In the genomic region with DNA sequence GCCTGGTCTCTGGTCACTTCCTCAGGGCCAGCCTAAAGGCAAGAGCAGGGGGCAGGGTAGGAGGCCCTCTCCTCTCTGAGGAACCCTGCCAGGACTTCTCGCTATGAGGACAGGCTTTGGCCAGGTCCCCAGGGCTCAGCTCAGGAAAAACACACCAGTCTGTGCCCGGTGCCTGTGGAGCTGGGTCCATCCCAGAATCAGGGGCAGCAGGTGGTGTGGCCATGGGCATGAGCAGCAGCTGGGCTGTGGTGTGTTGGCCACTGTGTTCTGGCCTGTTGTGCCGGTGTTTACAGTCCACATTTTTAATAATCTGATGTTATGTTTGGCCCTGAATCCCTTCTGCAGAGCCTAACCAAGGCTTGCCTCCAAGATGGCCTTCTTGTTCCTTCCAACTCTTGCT, we compare ENCODE assay signal across 19 cellular contexts.
DNase-seq lines count a peak whose midpoint lies in the region; ATAC-seq and TF ChIP-seq lines count a peak whose summit lies in the region.
"Had no signal": no experiment of that assay in that cellular context is flagged by ENCODE, and none has a peak within 500 bp of the region (broad histone marks: within the 10 kb centered on the region; RNA-seq: fewer than 3 reads in every experiment).

No MANE protein-coding gene starts in this region.

- CTCF ChIA-PET in PC-9 (lab: Charles Lee) = no interaction called here

- POLR2A ChIA-PET in PC-9 (lab: Charles Lee; ENCODE audit: unreplicated experiment) = no interaction called here

- H4K20me1 ChIP-seq in PC-9 (ENCODE audit: insufficient read depth) = no peaks in the 10 kb centered on the region

- no peaks in the 10 kb centered on the region for H3K9me3 Mint-ChIP-seq in neural crest cell
- H3K9me3 Mint-ChIP-seq in stimulated activated effector memory CD8-positive, alpha-beta T cell treated with anti-CD3 and anti-CD28 coated beads, Interleukin-12 subunit alpha, Interleukin-12 subunit beta, amount 100 ng/mL, for 72 hours = no peaks in the 10 kb centered on the region

- no peaks in the 10 kb centered on the region for H3K36me3 Mint-ChIP-seq in neural crest cell (ENCODE audit: low read depth)
- H3K36me3 Mint-ChIP-seq in stimulated activated effector memory CD8-positive, alpha-beta T cell treated with anti-CD3 and anti-CD28 coated beads, Interleukin-12 subunit alpha, Interleukin-12 subunit beta, amount 100 ng/mL, for 72 hours = no peaks in the 10 kb centered on the region

- H3K27ac ChIP-seq in PC-9 = peak overlapping the region; percentile 94
- peak overlapping the region in 6 of 10 donors; percentile 8 to 94 (median 84) for H3K27ac ChIP-seq in heart right ventricle
- H3K27ac ChIP-seq: A549, C4-2B, Peyer's patch had no signal

- no peaks in the 10 kb centered on the region for H3K79me2 ChIP-seq in PC-9 (ENCODE audit: low read depth)

- TF ChIP-seq CTCF in PC-9 (conservative IDR thresholded peaks at IDR 0.05) (no peak), heart right ventricle (IDR thresholded peaks at IDR 0.05) (no peak), neural crest cell (conservative IDR thresholded peaks at IDR 0.05) (no peak)

- intact Hi-C loops in PC-9 (cut with micrococcal nuclease; ENCODE audit: unreplicated experiment) (loop anchor here (5.0 kb wide), 1 partner anchor 101 kb away; no protein-coding TSS in a partner anchor), heart right ventricle (cut with DNase I) (loop anchor here in 1 of 10 donors (5.0 kb wide), 1 partner anchor 101 kb away; no protein-coding TSS in a partner anchor)

- no peak overlapping the region for H2AFZ ChIP-seq in PC-9

- H3K4me3 ChIP-seq in PC-9 (no peak overlapping the region), heart right ventricle (no peak overlapping the region)
- H3K4me3 ChIP-seq: A549, GM12878, Peyer's patch had no signal

- H3K36me3 ChIP-seq in PC-9 (ENCODE audit: low read depth) (no peaks in the 10 kb centered on the region), heart right ventricle (no peaks in the 10 kb centered on the region)
- H3K36me3 ChIP-seq: Peyer's patch had no signal

- H3K4me1 Mint-ChIP-seq in neural crest cell = peaks cover 27% of the 10 kb centered on the region
- no peaks in the 10 kb centered on the region for H3K4me1 Mint-ChIP-seq in stimulated activated effector memory CD8-positive, alpha-beta T cell treated with anti-CD3 and anti-CD28 coated beads, Interleukin-12 subunit alpha, Interleukin-12 subunit beta, amount 100 ng/mL, for 72 hours

- H3K27me3 Mint-ChIP-seq in neural crest cell (ENCODE audit: low read depth) = no peaks in the 10 kb centered on the region

- DNase-seq in PC-9 = no peak
- peak in 1 of 2 donors; percentile 36 for DNase-seq in heart right ventricle
- no peak for DNase-seq in neural crest cell (ENCODE audit: low read depth, low spot score)
- no peak for DNase-seq in stimulated activated effector memory CD8-positive, alpha-beta T cell treated with anti-CD3 and anti-CD28 coated beads, Interleukin-12 subunit alpha, Interleukin-12 subunit beta, amount 100 ng/mL, for 72 hours (ENCODE audit: low spot score in 2 of 2)
- DNase-seq in activated naive CD4-positive, alpha-beta T cell treated with Interleukin-2 at 50 U/mL for 16 hours = no peak
- no peak for DNase-seq in cortex of kidney (lab: John Stamatoyannopoulos, UW)
- no peak for DNase-seq in NOMO-1 treated with DMSO at 0.1 percent for 48 hours (lab: John Stamatoyannopoulos, UW; ENCODE audit: unreplicated experiment)
- DNase-seq: DMS 273 treated with DMSO at 0.1 percent for 48 hours, GDM1, NCI-H1105, NCI-H1694, NCI-H510A treated with DMSO at 0.1 percent for 48 hours, NCI-H82, Peyer's patch, SHP77 had no signal

- peak overlapping the region; percentile 67 for H3K27ac Mint-ChIP-seq in neural crest cell (ENCODE audit: unreplicated experiment)
- no peak overlapping the region for H3K27ac Mint-ChIP-seq in stimulated activated effector memory CD8-positive, alpha-beta T cell treated with anti-CD3 and anti-CD28 coated beads, Interleukin-12 subunit alpha, Interleukin-12 subunit beta, amount 100 ng/mL, for 72 hours

- no peak overlapping the region for H3K4me2 ChIP-seq in PC-9
- H3K4me2 ChIP-seq: A549 had no signal

- H3K9me2 ChIP-seq in PC-9 (ENCODE audit: insufficient read depth) = no peaks in the 10 kb centered on the region

- H3K9me3 ChIP-seq in PC-9 (ENCODE audit: insufficient read depth, low read depth) (no peaks in the 10 kb centered on the region), heart right ventricle (no peaks in the 10 kb centered on the region)
- H3K9me3 ChIP-seq: A549, Peyer's patch had no signal

- H3K27me3 ChIP-seq in PC-9 (ENCODE audit: insufficient read depth, low read depth) = no peaks in the 10 kb centered on the region
- H3K27me3 ChIP-seq in heart right ventricle = no peaks in the 10 kb centered on the region
- H3K27me3 ChIP-seq: Peyer's patch had no signal

- BruUV-seq in PC-9 (replicated peaks; lab: Mats Ljungman, UMichigan) = no TSS peak

- H3K4me1 ChIP-seq in PC-9 (replicated peaks; ENCODE audit: insufficient read depth) = peaks cover 51% of the 10 kb centered on the region
- H3K4me1 ChIP-seq in heart right ventricle = peaks cover 6 to 45% (median 27%) of the 10 kb centered on the region in 9 donors
- H3K4me1 ChIP-seq: Peyer's patch had no signal

- ATAC-seq in heart right ventricle = peak in 5 of 8 donors; percentile 15 to 53 (median 19)
- ATAC-seq in stimulated activated effector memory CD8-positive, alpha-beta T cell treated with anti-CD3 and anti-CD28 coated beads, Interleukin-12 subunit alpha, Interleukin-12 subunit beta, amount 100 ng/mL, for 72 hours = peak; percentile 14
- no peak for ATAC-seq in GM21723 (IDR thresholded peaks at IDR 0.05; ENCODE audit: unreplicated experiment)
- ATAC-seq: A549, GM12878 had no signal

- H3K4me3 Mint-ChIP-seq in neural crest cell = no peak overlapping the region
- H3K4me3 Mint-ChIP-seq in stimulated activated effector memory CD8-positive, alpha-beta T cell treated with anti-CD3 and anti-CD28 coated beads, Interleukin-12 subunit alpha, Interleukin-12 subunit beta, amount 100 ng/mL, for 72 hours = no peak overlapping the region

- 36 to 52% methylated on average over 3 of the region's 3 CpGs for WGBS in heart right ventricle, 2 donors

- peaks cover 45% of the 10 kb centered on the region for H3F3A ChIP-seq in PC-9 (ENCODE audit: insufficient read depth, low read depth)
